In genomic region chr11:7252683-7253213, GRCh38 we compare ENCODE assay signal across 10 cellular contexts. TPM values are rescaled to one million over a fixed set of nuclear protein-coding genes. Genes with fewer than 3 reads are reported as not detected.
DNase-seq lines count a peak whose midpoint lies in the region; ATAC-seq, FAIRE-seq and TF ChIP-seq lines count a peak whose summit lies in the region.
"Had no signal": no experiment of that assay in that cellular context is flagged by ENCODE, and none has a peak within 500 bp of the region (broad histone marks: within the 10 kb centered on the region; RNA-seq: fewer than 3 reads in every experiment).

No MANE protein-coding gene starts in this region.

- H3K79me2 ChIP-seq in keratinocyte (ENCODE audit: control insufficient read depth, insufficient read depth, low read length) (no peaks in the 10 kb centered on the region), smooth muscle cell (ENCODE audit: low read depth) (no peaks in the 10 kb centered on the region)

- dilution Hi-C loops in keratinocyte (cut with MboI; ENCODE audit: extremely low pct_ligation_motif_present, low sequenced_read_pairs): no loop called here

- H3K4me1 ChIP-seq in ascending aorta (peaks cover 7 to 10% of the 10 kb centered on the region in 2 donors), keratinocyte (ENCODE audit: control insufficient read depth, extremely low read depth, insufficient read depth, low read length) (no peaks in the 10 kb centered on the region), smooth muscle cell (ENCODE audit: low read depth) (peaks cover 9% of the 10 kb centered on the region)

- peak; percentile 7 for DNase-seq in NCI-H510A (lab: John Stamatoyannopoulos, UW)
- DNase-seq in NCI-H510A treated with DMSO at 0.1 percent for 48 hours (lab: John Stamatoyannopoulos, UW): no peak
- no peak for DNase-seq in ascending aorta (ENCODE audit: low spot score in 2 of 2)
- DNase-seq in keratinocyte (ENCODE audit: low read depth, low spot score): no peak
- DNase-seq in smooth muscle cell (lab: John Stamatoyannopoulos, UW; ENCODE audit: unreplicated experiment): no peak
- no peak for DNase-seq in HUDEP-2 (lab: John Stamatoyannopoulos, UW; ENCODE audit: unreplicated experiment in 76 of 76)
- DNase-seq: SW 1271 had no signal

- intact Hi-C loops in ascending aorta (cut with DNase I): no loop called here

- H2AFZ ChIP-seq in keratinocyte (ENCODE audit: control insufficient read depth, low read length): no peak overlapping the region
- peak overlapping the region; percentile 83 for H2AFZ ChIP-seq in smooth muscle cell (ENCODE audit: low read depth)

- H3K27ac ChIP-seq in ascending aorta: no peak overlapping the region
- no peak overlapping the region for H3K27ac ChIP-seq in keratinocyte (ENCODE audit: control insufficient read depth, insufficient read depth, low read length)
- no peak overlapping the region for H3K27ac ChIP-seq in smooth muscle cell (ENCODE audit: low read depth)

- H3K4me3 ChIP-seq in ascending aorta: peak overlapping the region; percentile 56 to 71
- H3K4me3 ChIP-seq in keratinocyte (ENCODE audit: control insufficient read depth in 2 of 3, extremely low read depth in 1 of 3, insufficient read depth in 2 of 3, low read depth in 1 of 3, low read length in 3 of 3): peak overlapping the region in 1 of 3 experiments; percentile 45
- H3K4me3 ChIP-seq in smooth muscle cell: peak overlapping the region; percentile 71

- H3F3A ChIP-seq in smooth muscle cell (ENCODE audit: low read depth): no peaks in the 10 kb centered on the region

- no peak for TF ChIP-seq CTCF in ascending aorta (IDR thresholded peaks at IDR 0.05)
- TF ChIP-seq CTCF in keratinocyte (optimal IDR thresholded peaks at IDR 0.05 in 1 of 3, IDR thresholded peaks at IDR 0.05 in 1 of 3, conservative IDR thresholded peaks at IDR 0.05 in 1 of 3; ENCODE audit: extremely low read depth in 1 of 3, insufficient read depth in 2 of 3, low read length in 3 of 3): no peak
- TF ChIP-seq CTCF in smooth muscle cell (IDR thresholded peaks at IDR 0.05; ENCODE audit: borderline replicate concordance, insufficient read depth, poor library complexity, severe bottlenecking): no peak

- WGBS in smooth muscle cell (ENCODE audit: low lambda C conversion rate): 6% methylated on average over 33 of the region's 33 CpGs

- no peaks in the 10 kb centered on the region for H3K9me3 ChIP-seq in ascending aorta
- no peaks in the 10 kb centered on the region for H3K9me3 ChIP-seq in keratinocyte (ENCODE audit: control insufficient read depth, low read depth, low read length)
- no peaks in the 10 kb centered on the region for H3K9me3 ChIP-seq in smooth muscle cell (replicated peaks; ENCODE audit: low read depth)

- H3K9ac ChIP-seq in keratinocyte (ENCODE audit: control insufficient read depth, extremely low read depth, insufficient read depth, low read length): no peak overlapping the region
- no peak overlapping the region for H3K9ac ChIP-seq in smooth muscle cell (ENCODE audit: low read depth)

- H3K27me3 ChIP-seq in ascending aorta: no peaks in the 10 kb centered on the region
- H3K27me3 ChIP-seq in keratinocyte (ENCODE audit: control insufficient read depth, extremely low read depth, insufficient read depth, low read length): peaks cover 31% of the 10 kb centered on the region
- H3K27me3 ChIP-seq in smooth muscle cell (ENCODE audit: low read depth): peaks cover 87% of the 10 kb centered on the region

- H3K36me3 ChIP-seq in ascending aorta (no peaks in the 10 kb centered on the region), keratinocyte (ENCODE audit: control insufficient read depth in 2 of 2, extremely low read depth in 1 of 2, insufficient read depth in 2 of 2, low read length in 2 of 2) (no peaks in the 10 kb centered on the region), smooth muscle cell (ENCODE audit: low read depth) (no peaks in the 10 kb centered on the region)

- peak overlapping the region; percentile 71 for H3K4me2 ChIP-seq in keratinocyte (ENCODE audit: control insufficient read depth, extremely low read depth, insufficient read depth, low read depth, low read length)
- H3K4me2 ChIP-seq in smooth muscle cell: peak overlapping the region; percentile 97

- ATAC-seq in GM18498 (IDR thresholded peaks at IDR 0.05; ENCODE audit: unreplicated experiment) (no peak), GM21529 (IDR thresholded peaks at IDR 0.05; ENCODE audit: unreplicated experiment) (no peak)

- FAIRE-seq in keratinocyte (lab: Jason Lieb, UNC): no peak
- FAIRE-seq: A204.1 had no signal

- H4K20me1 ChIP-seq in keratinocyte (ENCODE audit: control insufficient read depth, extremely low read depth, insufficient read depth, low read length) (no peaks in the 10 kb centered on the region), smooth muscle cell (ENCODE audit: low read depth) (no peaks in the 10 kb centered on the region)

- no peaks in the 10 kb centered on the region for H3K9me1 ChIP-seq in keratinocyte (ENCODE audit: control insufficient read depth, extremely low read depth, insufficient read depth, low read length)

RNA-seq across cellular contexts. Expression of gene SYT9, which starts 1.0 kb away (rescaled TPM):
- total RNA-seq in ascending aorta (3.1 TPM), smooth muscle cell (0.45 TPM in 1 of 2 replicates, not detected in the other)
- polyA plus RNA-seq in keratinocyte (not detected in 3 replicates), smooth muscle cell (0.06 TPM in 1 of 2 replicates, not detected in the other)
- polyA plus RNA-seq in keratinocyte (2011; ENCODE audit: low read depth): not detected
- not detected in 2 replicates for polyA plus RNA-seq in keratinocyte (2011; cell fraction: cytosol; rRNA removed)
- not detected in 2 replicates for polyA plus RNA-seq in keratinocyte (2011; cell fraction: nucleus; rRNA removed)
- not detected in 2 replicates for polyA plus RNA-seq in keratinocyte (2012; ENCODE audit: low replicate concordance)
- not detected in 3 replicates for polyA minus RNA-seq in keratinocyte
- not detected for polyA minus RNA-seq in keratinocyte (2011; cell fraction: cytosol; rRNA and poly(A)+ RNA removed)
- not detected in 2 replicates for polyA minus RNA-seq in keratinocyte (2011; cell fraction: nucleus; rRNA and poly(A)+ RNA removed)
